11 cellular contexts compared by ENCODE assay signal in genomic region chr6:29806387-29806786, GRCh38. TPM values are rescaled to one million over a fixed set of nuclear protein-coding genes. Genes with fewer than 3 reads are reported as not detected.
"Had no signal": no experiment of that assay in that cellular context is flagged by ENCODE, and none has a peak within 500 bp of the region (broad histone marks: within the 10 kb centered on the region; RNA-seq: fewer than 3 reads in every experiment).

No MANE protein-coding gene starts in this region.

- H3K9me3 Mint-ChIP-seq: HFFc6, IgD-negative memory B cell had no signal

- H3K27ac Mint-ChIP-seq: HFFc6, IgD-negative memory B cell had no signal

- H3K4me3 Mint-ChIP-seq: HFFc6, IgD-negative memory B cell had no signal

- H3K9ac ChIP-seq: GM23248 had no signal

- DNase-seq: GM23248, GOT3, H7, HFFc6 had no signal

- H3K4me3 ChIP-seq: GM23248, HAP-1 had no signal

- H3K4me1 ChIP-seq: HAP-1 had no signal

- H3K36me3 ChIP-seq: HAP-1 had no signal

- ATAC-seq: HCT116, HepG2 had no signal

- H2AFZ ChIP-seq: GM23248 had no signal

- H3K27ac ChIP-seq: GM23248, HL-60 had no signal

- H3K36me3 Mint-ChIP-seq: IgD-negative memory B cell had no signal

- H3K9me3 ChIP-seq: HAP-1 had no signal

RNA-seq across cellular contexts. Expression of gene HLA-G, which starts 21.2 kb away (rescaled TPM):
- total RNA-seq: GM23248, H4, HT1080 had no signal
